In the genomic region with DNA sequence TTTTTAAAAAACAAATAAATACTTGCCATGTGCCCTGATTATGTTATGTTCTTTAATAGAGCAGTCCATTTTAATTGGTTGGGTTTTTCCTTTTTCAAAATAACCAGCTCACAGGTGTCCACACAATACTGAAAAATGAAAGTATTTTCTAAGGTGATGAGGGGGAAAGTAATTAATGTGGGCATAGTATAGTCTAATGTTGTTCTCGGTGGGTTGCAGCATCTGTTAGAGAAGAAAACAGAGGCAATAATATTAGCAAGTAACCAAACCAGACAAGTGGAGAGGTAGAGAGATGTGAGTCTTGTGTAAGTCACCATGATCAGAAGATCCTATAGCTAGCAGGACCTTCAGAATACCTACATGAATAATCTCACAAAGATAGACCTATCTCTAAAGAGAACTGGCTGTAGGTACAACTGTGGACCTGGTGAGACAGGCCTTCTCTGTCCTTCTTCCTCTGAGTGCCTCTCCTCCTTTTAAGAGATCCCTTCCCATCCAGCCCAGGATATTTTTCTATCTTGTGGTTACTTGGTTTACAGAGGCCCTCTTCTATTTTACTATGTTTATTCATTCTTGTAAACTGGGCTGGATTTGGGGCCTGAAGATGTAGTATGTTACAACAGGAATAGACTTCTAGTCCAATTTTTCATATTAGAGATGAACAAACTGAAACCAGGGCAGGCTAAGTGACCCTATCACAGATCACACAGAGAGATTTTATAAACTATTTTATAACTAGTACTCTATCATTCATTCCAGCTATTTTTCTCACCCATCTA, we compare ENCODE assay signal across 24 cellular contexts.
"Had no signal": no experiment of that assay in that cellular context is flagged by ENCODE, and none has a peak within 500 bp of the region (broad histone marks: within the 10 kb centered on the region; RNA-seq: fewer than 3 reads in every experiment).

No MANE protein-coding gene starts in this region.

- H3K4me2 ChIP-seq: neural progenitor cell had no signal

- H3K36me3 ChIP-seq: esophagus squamous epithelium, gastrocnemius medialis, neural progenitor cell, right atrium auricular region, suprapubic skin, tibial artery had no signal

- H3K27ac ChIP-seq: epithelial cell of prostate, esophagus squamous epithelium, gastrocnemius medialis, neural progenitor cell, right atrium auricular region, suprapubic skin, tibial artery, VCaP had no signal

- H3K9ac ChIP-seq: neural progenitor cell had no signal

- H2AFZ ChIP-seq: neural progenitor cell had no signal

- H3K4me1 ChIP-seq: esophagus squamous epithelium, neural progenitor cell, right atrium auricular region, suprapubic skin, tibial artery had no signal

- H3K4me3 ChIP-seq: esophagus squamous epithelium, gastrocnemius medialis, neural progenitor cell, right atrium auricular region, suprapubic skin, tibial artery had no signal

- H3K27me3 ChIP-seq: esophagus squamous epithelium, gastrocnemius medialis, neural progenitor cell, right atrium auricular region, suprapubic skin, tibial artery had no signal

- DNase-seq: activated CD4-positive, alpha-beta T cell treated with anti-CD3 and anti-CD28 coated beads for 4 hours; activated CD4-positive, alpha-beta T cell treated with anti-CD3 and anti-CD28 coated beads, Interleukin-2, amount 50 U/mL, for 48 hours; activated CD8-positive, alpha-beta memory T cell treated with anti-CD3 and anti-CD28 coated beads for 24 hours; activated effector memory CD4-positive, alpha-beta T cell treated with Interleukin-2 at 50 U/mL for 16 hours; activated naive CD4-positive, alpha-beta T cell treated with Interleukin-2 at 50 U/mL for 16 hours; anterior cingulate cortex; dermis blood vessel endothelial cell; effector CD4-positive, alpha-beta T cell; esophagus squamous epithelium; gastrocnemius medialis; glutamatergic neuron; left cardiac atrium; natural killer cell; occipital lobe; stimulated activated CD4-positive, alpha-beta T cell treated with anti-CD3 and anti-CD28 coated beads, Interleukin-15, amount 100 ng/mL, for 24 hours; stimulated activated CD4-positive, alpha-beta T cell treated with anti-CD3 and anti-CD28 coated beads, Interleukin-2, amount 100 ng/mL, for 24 hours; stimulated activated naive CD4-positive, alpha-beta T cell; T-helper 9 cell; tibial artery had no signal

- ATAC-seq: gastrocnemius medialis, left cardiac atrium, natural killer cell had no signal

- H3K9me3 ChIP-seq: esophagus squamous epithelium, gastrocnemius medialis, right atrium auricular region, suprapubic skin, tibial artery had no signal
